In genomic region chr15:75493732-75494131, GRCh38 we compare ENCODE assay signal across 1 cellular context.
TF ChIP-seq lines count a peak whose summit lies in the region.

No MANE protein-coding gene starts in this region.

TF ChIP-seq in GM23338, 12 proteins besides CTCF, POLR2A, EP300 and RAD21 (continued from another document):
- TF ChIP-seq REST (IDR thresholded peaks at IDR 0.05; ENCODE audit: unreplicated experiment) (no peak), CREB1 (CRISPR knock-in tag; IDR thresholded peaks at IDR 0.05; ENCODE audit: low read depth) (no peak)
